ENCODE assay signal across 17 cellular contexts in the genomic region with DNA sequence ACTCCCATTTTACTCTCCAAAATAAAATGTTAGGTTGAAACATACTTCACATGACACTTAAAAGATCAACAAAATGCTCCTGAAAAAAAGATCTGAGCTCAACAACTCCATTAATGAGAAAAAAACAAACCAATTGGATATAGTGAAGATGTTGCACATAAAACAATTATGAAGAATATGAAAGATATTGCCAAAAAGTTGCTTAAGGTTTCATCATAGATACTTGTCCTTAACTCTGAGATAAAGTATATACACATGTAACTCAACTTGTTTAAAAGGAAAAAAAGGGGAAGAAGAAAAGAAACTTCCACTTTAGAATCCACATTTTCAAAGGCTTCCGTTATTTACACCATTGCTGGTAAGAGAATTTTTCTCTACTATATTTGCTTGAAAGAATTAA. TPM values are rescaled to one million over a fixed set of nuclear protein-coding genes. Genes with fewer than 3 reads are reported as not detected.
DNase-seq lines count a peak whose midpoint lies in the region; ATAC-seq and TF ChIP-seq lines count a peak whose summit lies in the region.
"Had no signal": no experiment of that assay in that cellular context is flagged by ENCODE, and none has a peak within 500 bp of the region (broad histone marks: within the 10 kb centered on the region; RNA-seq: fewer than 3 reads in every experiment).

No MANE protein-coding gene starts in this region.

- H3K27ac ChIP-seq in PC-3 (ENCODE audit: low read length) (no peak overlapping the region), esophagus muscularis mucosa (replicated peaks in 1 of 4) (peak overlapping the region; percentile 99), suprapubic skin (no peak overlapping the region), psoas muscle (no peak overlapping the region)
- H3K27ac ChIP-seq: pancreas, VCaP had no signal

- no peak for TF ChIP-seq CTCF in PC-3 (conservative IDR thresholded peaks at IDR 0.05; ENCODE audit: low read depth, low read length)
- no peak for TF ChIP-seq CTCF in esophagus muscularis mucosa (IDR thresholded peaks at IDR 0.05)
- TF ChIP-seq CTCF in retinal pigment epithelial cell (conservative IDR thresholded peaks at IDR 0.05; ENCODE audit: low read depth, low read length): no peak
- TF ChIP-seq CTCF in suprapubic skin (IDR thresholded peaks at IDR 0.05): no peak
- no peak for TF ChIP-seq CTCF in psoas muscle (IDR thresholded peaks at IDR 0.05)

- WGBS in esophagus muscularis mucosa: 37% methylated on average over 1 of the region's 1 CpG
- 71% methylated on average over 1 of the region's 1 CpG for WGBS in suprapubic skin
- WGBS in psoas muscle, 3 donors: 91 to 96% (median 93%) methylated on average over 1 of the region's 1 CpG

- H3K4me3 ChIP-seq in PC-3 (ENCODE audit: low read length) (peak overlapping the region; percentile 93), esophagus muscularis mucosa (peak overlapping the region in 2 of 4 donors; percentile 98 to 99), retinal pigment epithelial cell (ENCODE audit: low read length) (peak overlapping the region; percentile 88), suprapubic skin (no peak overlapping the region), psoas muscle (no peak overlapping the region)

- H3K4me1 ChIP-seq in PC-3 (ENCODE audit: insufficient read depth, low read length) (peaks cover 37% of the 10 kb centered on the region), esophagus muscularis mucosa (peaks cover 9 to 73% (median 58%) of the 10 kb centered on the region in 4 donors), suprapubic skin (peaks cover 33% of the 10 kb centered on the region), psoas muscle (no peaks in the 10 kb centered on the region)

- peak overlapping the region; percentile 80 for H3K4me2 ChIP-seq in PC-3 (ENCODE audit: low read length)

- CTCF ChIA-PET in PC-3 (lab: Charles Lee): no interaction called here

- BruUV-seq in PC-3 (replicated peaks; lab: Mats Ljungman, UMichigan): no TSS peak

- TF ChIP-seq EP300 in esophagus muscularis mucosa (IDR thresholded peaks at IDR 0.05) (no peak), suprapubic skin (IDR thresholded peaks at IDR 0.05) (no peak)

- POLR2A ChIA-PET in PC-3 (lab: Charles Lee; ENCODE audit: unreplicated experiment): no interaction called here

- H3K9me3 ChIP-seq in PC-3 (ENCODE audit: low read length) (no peaks in the 10 kb centered on the region), esophagus muscularis mucosa (no peaks in the 10 kb centered on the region), suprapubic skin (no peaks in the 10 kb centered on the region), psoas muscle (peaks cover 8% of the 10 kb centered on the region)
- H3K9me3 ChIP-seq: pancreas, stomach had no signal

- peaks cover 76% of the 10 kb centered on the region for H3K79me2 ChIP-seq in PC-3 (ENCODE audit: low read length)

- H3K36me3 ChIP-seq in PC-3 (ENCODE audit: low read depth, low read length) (peaks cover 8% of the 10 kb centered on the region), esophagus muscularis mucosa (no peaks in the 10 kb centered on the region), suprapubic skin (no peaks in the 10 kb centered on the region), psoas muscle (ENCODE audit: insufficient read depth in 1 of 2, low read depth in 1 of 2) (no peaks in the 10 kb centered on the region)
- H3K36me3 ChIP-seq: pancreas had no signal

- intact Hi-C loops in PC-3 (cut with micrococcal nuclease): loop anchor here (2.0 kb wide), 1 partner anchor 42 kb away; no protein-coding TSS in a partner anchor
- intact Hi-C loops in esophagus muscularis mucosa (cut with DNase I): loop anchor here (2.0 to 5.0 kb wide), 2 partner anchors 60 to 130 kb away; no protein-coding TSS in a partner anchor
- intact Hi-C loops in psoas muscle (cut with DNase I): loop anchor here in 1 of 2 donors (5.0 kb wide), 1 partner anchor 60 kb away; no protein-coding TSS in a partner anchor

- H2AFZ ChIP-seq in PC-3 (ENCODE audit: low read length): no peak overlapping the region

- ATAC-seq in PC-3: no peak
- ATAC-seq in psoas muscle: no peak
- ATAC-seq: left colon, pancreas had no signal

- peak overlapping the region; percentile 90; the same call in 1 of the 2 replicates for H3K9ac ChIP-seq in PC-3 (ENCODE audit: low read length)

- TF ChIP-seq POLR2A in esophagus muscularis mucosa (IDR thresholded peaks at IDR 0.05; ENCODE audit: low read depth) (no peak), suprapubic skin (IDR thresholded peaks at IDR 0.05) (no peak)

- peak; percentile 3 for DNase-seq in NOMO-1 treated with DMSO at 0.1 percent for 48 hours (lab: John Stamatoyannopoulos, UW; ENCODE audit: unreplicated experiment)
- DNase-seq in NOMO-1 treated with dmso at 0.1 percent for 144 hours (lab: John Stamatoyannopoulos, UW; ENCODE audit: unreplicated experiment): no peak
- DNase-seq in PC-3: no peak
- DNase-seq in esophagus muscularis mucosa (ENCODE audit: extremely low spot score): no peak
- no peak for DNase-seq in retinal pigment epithelial cell (ENCODE audit: low read depth)
- no peak for DNase-seq in activated effector memory CD4-positive, alpha-beta T cell treated with anti-CD3 and anti-CD28 coated beads, Interleukin-2, amount 50 U/mL, for 16 hours
- no peak for DNase-seq in suprapubic skin (ENCODE audit: low spot score in 2 of 2)
- DNase-seq in psoas muscle: no peak
- DNase-seq: 8988T; cortex of kidney; left colon; NCI-H2081 treated with DMSO at 0.1 percent for 48 hours; stimulated activated CD4-positive, alpha-beta T cell treated with anti-CD3 and anti-CD28 coated beads, Interleukin-4, amount 100 ng/mL, for 24 hours; stomach had no signal

- no peaks in the 10 kb centered on the region for H3K9me2 ChIP-seq in PC-3 (replicated peaks; ENCODE audit: low read length)

- H3F3A ChIP-seq in PC-3 (ENCODE audit: low read length, unreplicated experiment): no peaks in the 10 kb centered on the region

- no peaks in the 10 kb centered on the region for H3K27me3 ChIP-seq in PC-3 (ENCODE audit: low read length)
- H3K27me3 ChIP-seq in esophagus muscularis mucosa: no peaks in the 10 kb centered on the region
- H3K27me3 ChIP-seq in suprapubic skin: no peaks in the 10 kb centered on the region
- peaks cover 0 to 15% (median 13%) of the 10 kb centered on the region in 3 donors for H3K27me3 ChIP-seq in psoas muscle (ENCODE audit: insufficient read depth in 3 of 3, low read length in 2 of 3)
- H3K27me3 ChIP-seq: pancreas had no signal

- H4K20me1 ChIP-seq in PC-3 (ENCODE audit: low read length): peaks cover 27% of the 10 kb centered on the region

RNA-seq across cellular contexts. Expression of a gene that starts 2.7 kb away (rescaled TPM):
- total RNA-seq in PC-3 (2014; rRNA removed): 42.1 and 51.4 TPM in 2 replicates
- 10 to 100 TPM; 37.8 to 71.3 (median 50.9) TPM for total RNA-seq in esophagus muscularis mucosa
- 10 to 100 TPM in 3 of 4 donors, 1 to 10 TPM in 1; 8.3 to 27.1 (median 11.1) TPM for total RNA-seq in suprapubic skin
- 10 to 100 TPM in 1 of 4 donors, 1 to 10 TPM in 3; 2.6 to 11.4 (median 4.3) TPM for total RNA-seq in psoas muscle
- 1 to 10 TPM; 1.3 to 1.8 (median 1.6) TPM for polyA plus RNA-seq in psoas muscle
- total RNA-seq: OCI-LY7 had no signal

Comparison
In these comparisons a context has a peak if more than half of its experiments do, and no peak if none do; other contexts are left out.
1. H3K27ac ChIP-seq: peak in esophagus muscularis mucosa (4 of 4); none in PC-3 (single experiment), suprapubic skin (single experiment) and psoas muscle (single experiment).
2. H3K4me3 ChIP-seq: peak in PC-3 (single experiment) and retinal pigment epithelial cell (single experiment); none in suprapubic skin (single experiment) and psoas muscle (single experiment).